9 cellular contexts compared by ENCODE assay signal in the genomic region with DNA sequence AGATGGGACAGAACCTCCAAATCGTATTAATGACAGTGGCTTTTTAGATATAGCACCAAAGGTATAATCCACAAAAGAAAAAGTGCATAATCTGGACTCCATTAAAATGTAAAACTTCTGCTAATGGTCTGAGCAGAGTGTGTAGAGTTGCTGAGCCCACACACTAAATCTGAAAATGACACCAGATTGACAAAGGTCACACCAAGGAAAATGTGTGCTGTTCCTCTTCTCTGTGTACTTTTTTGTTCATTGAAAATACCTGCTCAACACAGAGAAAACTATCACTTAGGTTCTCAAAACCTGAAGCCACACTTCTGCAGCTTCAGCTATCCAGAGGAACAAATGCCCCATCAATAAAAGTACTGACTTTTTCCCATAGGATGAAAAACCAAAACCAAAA.
"Had no signal": no experiment of that assay in that cellular context is flagged by ENCODE, and none has a peak within 500 bp of the region (broad histone marks: within the 10 kb centered on the region; RNA-seq: fewer than 3 reads in every experiment).

No MANE protein-coding gene starts in this region.

- H3K27ac Mint-ChIP-seq: HFFc6, IgD-negative memory B cell had no signal

- H3K36me3 Mint-ChIP-seq: IgD-negative memory B cell had no signal

- H3K36me3 ChIP-seq: HAP-1 had no signal

- H3K9me3 ChIP-seq: HAP-1 had no signal

- DNase-seq: GM23248, GOT3, H7, HFFc6 had no signal

- H3K4me3 Mint-ChIP-seq: HFFc6, IgD-negative memory B cell had no signal

- H3K27ac ChIP-seq: GM23248, HL-60 had no signal

- H3K4me3 ChIP-seq: GM23248, HAP-1 had no signal

- ATAC-seq: HCT116, HepG2 had no signal

- H3K4me1 ChIP-seq: HAP-1 had no signal

- H3K4me1 Mint-ChIP-seq: IgD-negative memory B cell had no signal
